ENCODE assay signal across 18 cellular contexts in genomic region chr3:177852408-177852807, GRCh38.
A peak's percentile ranks its signal among the peaks of the same experiment; 100 is the strongest.
DNase-seq lines count a peak whose midpoint lies in the region; ATAC-seq and TF ChIP-seq lines count a peak whose summit lies in the region.
"Had no signal": no experiment of that assay in that cellular context is flagged by ENCODE, and none has a peak within 500 bp of the region (broad histone marks: within the 10 kb centered on the region; RNA-seq: fewer than 3 reads in every experiment).

No MANE protein-coding gene starts in this region.

- peak; percentile 39 for DNase-seq in HT-29 (ENCODE audit: low spot score)
- no peak for DNase-seq in PC-9
- DNase-seq in hepatocyte (ENCODE audit: low spot score) = no peak
- peak; percentile 11 for DNase-seq in renal cortical epithelial cell (ENCODE audit: low read depth)
- no peak for DNase-seq in NCI-H2171 (lab: John Stamatoyannopoulos, UW)
- DNase-seq in left ventricle myocardium superior = no peak
- DNase-seq in SK-N-SH = no peak
- DNase-seq: AML-193, GDM1, GOT3, NCI-H1105, NCI-H1694 treated with DMSO at 0.1 percent for 48 hours, NCI-H2227 treated with DMSO at 0.1 percent for 48 hours, NCI-H510A treated with DMSO at 0.1 percent for 48 hours had no signal

- CTCF ChIA-PET in PC-9 (lab: Charles Lee) = no interaction called here
- CTCF ChIA-PET in SK-N-SH (lab: Yijun Ruan, JAX) = no interaction called here

- H2AFZ ChIP-seq in PC-9 (peak overlapping the region; percentile 13), hepatocyte (no peak overlapping the region), SK-N-SH (ENCODE audit: low read depth) (no peak overlapping the region)

- POLR2A ChIA-PET in PC-9 (lab: Charles Lee; ENCODE audit: unreplicated experiment) (no interaction called here), SK-N-SH (lab: Yijun Ruan, JAX) (no interaction called here)

- H3K4me2 ChIP-seq in PC-9 (no peak overlapping the region), hepatocyte (peak overlapping the region; percentile 4), SK-N-SH (no peak overlapping the region)

- H3K36me3 ChIP-seq in PC-9 (ENCODE audit: low read depth) = no peaks in the 10 kb centered on the region
- no peaks in the 10 kb centered on the region for H3K36me3 ChIP-seq in hepatocyte (replicated peaks; ENCODE audit: insufficient read depth, low read depth)
- no peaks in the 10 kb centered on the region for H3K36me3 ChIP-seq in SK-N-SH (replicated peaks in 1 of 2; ENCODE audit: control insufficient read depth in 1 of 2, insufficient read depth in 2 of 2, low read length in 1 of 2)

- ATAC-seq in left ventricle myocardium superior = no peak
- ATAC-seq: HCT116, Right ventricle myocardium inferior had no signal

- H3K4me1 ChIP-seq in PC-9 (replicated peaks; ENCODE audit: insufficient read depth) (peaks cover 11% of the 10 kb centered on the region; the same call in 1 of the 2 replicates), hepatocyte (ENCODE audit: insufficient read depth) (peaks cover 19% of the 10 kb centered on the region), SK-N-SH (ENCODE audit: control insufficient read depth in 1 of 2, insufficient read depth in 2 of 2, low read depth in 1 of 2, low read length in 1 of 2) (peaks cover 0 to 4% of the 10 kb centered on the region in 2 experiments; a peak in 2 of 4 replicates)

- no peak for TF ChIP-seq CTCF in PC-9 (conservative IDR thresholded peaks at IDR 0.05)
- TF ChIP-seq CTCF in hepatocyte (IDR thresholded peaks at IDR 0.05; ENCODE audit: poor library complexity) = no peak
- no peak for TF ChIP-seq CTCF in SK-N-SH (IDR thresholded peaks at IDR 0.05)

- BruUV-seq in PC-9 (replicated peaks; lab: Mats Ljungman, UMichigan) = no TSS peak

- H3K27me3 ChIP-seq in PC-9 (ENCODE audit: insufficient read depth, low read depth) (no peaks in the 10 kb centered on the region), hepatocyte (no peaks in the 10 kb centered on the region), SK-N-SH (ENCODE audit: insufficient read depth) (no peaks in the 10 kb centered on the region)

- H3K9me2 ChIP-seq in PC-9 (ENCODE audit: insufficient read depth) (peaks cover 5% of the 10 kb centered on the region; the same call in 1 of the 2 replicates), hepatocyte (replicated peaks; ENCODE audit: insufficient read depth) (no peaks in the 10 kb centered on the region), SK-N-SH (no peaks in the 10 kb centered on the region)

- H3K79me2 ChIP-seq in PC-9 (ENCODE audit: low read depth) = no peaks in the 10 kb centered on the region
- H3K79me2 ChIP-seq in hepatocyte = no peaks in the 10 kb centered on the region
- no peaks in the 10 kb centered on the region for H3K79me2 ChIP-seq in SK-N-SH (ENCODE audit: insufficient read depth)

- TF ChIP-seq EP300 in SK-N-SH (IDR thresholded peaks at IDR 0.05; ENCODE audit: borderline replicate concordance in 1 of 2, low read depth in 1 of 2, low read length in 1 of 2) = no peak

- H3K9ac ChIP-seq in SK-N-SH = no peak overlapping the region

- H4K20me1 ChIP-seq in PC-9 (ENCODE audit: insufficient read depth) = no peaks in the 10 kb centered on the region
- H4K20me1 ChIP-seq in hepatocyte (ENCODE audit: insufficient read depth, poor library complexity, severe bottlenecking) = no peaks in the 10 kb centered on the region
- no peaks in the 10 kb centered on the region for H4K20me1 ChIP-seq in SK-N-SH (ENCODE audit: insufficient read depth)

- H3F3A ChIP-seq in PC-9 (ENCODE audit: insufficient read depth, low read depth) (no peaks in the 10 kb centered on the region; the same call in 1 of the 2 replicates), SK-N-SH (replicated peaks; ENCODE audit: insufficient read depth) (no peaks in the 10 kb centered on the region)

- no peak for TF ChIP-seq RAD21 in SK-N-SH (IDR thresholded peaks at IDR 0.05; ENCODE audit: low read length)

- H3K9me3 ChIP-seq in PC-9 (ENCODE audit: insufficient read depth, low read depth) = peaks cover 4% of the 10 kb centered on the region; the same call in 1 of the 2 replicates
- no peaks in the 10 kb centered on the region for H3K9me3 ChIP-seq in hepatocyte (ENCODE audit: low read depth)
- no peaks in the 10 kb centered on the region for H3K9me3 ChIP-seq in SK-N-SH

- WGBS in hepatocyte (ENCODE audit: low lambda C conversion rate, missing lambda C conversion rate) = 12% methylated on average over 2 of the region's 2 CpGs
- WGBS in SK-N-SH (ENCODE audit: low lambda C conversion rate) = 82% methylated on average over 2 of the region's 2 CpGs

- H3K4me3 ChIP-seq in PC-9 = no peak overlapping the region
- H3K4me3 ChIP-seq in hepatocyte = no peak overlapping the region
- no peak overlapping the region for H3K4me3 ChIP-seq in SK-N-SH (ENCODE audit: low read depth in 2 of 2, low read length in 1 of 2)
- H3K4me3 ChIP-seq: SK-N-MC had no signal

- intact Hi-C loops in PC-9 (cut with micrococcal nuclease; ENCODE audit: unreplicated experiment) = no loop called here
- intact Hi-C loops in left ventricle myocardium superior (cut with micrococcal nuclease) = no loop called here

- no peak overlapping the region for H3K27ac ChIP-seq in PC-9
- peak overlapping the region; percentile 60 for H3K27ac ChIP-seq in hepatocyte
- H3K27ac ChIP-seq in SK-N-SH (ENCODE audit: low read depth in 2 of 2, low read length in 1 of 2) = no peak overlapping the region
- H3K27ac ChIP-seq: C4-2B, SK-N-MC had no signal

TF ChIP-seq in SK-N-SH, 30 proteins besides CTCF, POLR2A, EP300 and RAD21:
- TF ChIP-seq GATA2 (CRISPR knock-in tag; IDR thresholded peaks at IDR 0.05) (no peak), RXRA (IDR thresholded peaks at IDR 0.05; ENCODE audit: borderline replicate concordance, low read depth) (no peak), TEAD4 (IDR thresholded peaks at IDR 0.05; ENCODE audit: borderline replicate concordance, insufficient read depth) (no peak), IRF3 (IDR thresholded peaks at IDR 0.05; ENCODE audit: low read depth, low read length) (no peak), YY1 (IDR thresholded peaks at IDR 0.05; ENCODE audit: low read depth) (no peak), JUND (IDR thresholded peaks at IDR 0.05) (no peak), ELF1 (IDR thresholded peaks at IDR 0.05) (no peak), PBX3 (IDR thresholded peaks at IDR 0.05) (no peak), USF2 (IDR thresholded peaks at IDR 0.05; ENCODE audit: borderline replicate concordance, low read depth, low read length) (no peak), POLR2AphosphoS5 (IDR thresholded peaks at IDR 0.05; ENCODE audit: low read depth, low read length) (no peak), NFIC (IDR thresholded peaks at IDR 0.05; ENCODE audit: borderline replicate concordance) (no peak), SIN3A (IDR thresholded peaks at IDR 0.05; ENCODE audit: borderline replicate concordance, low read depth, low read length) (no peak), RFX5 (IDR thresholded peaks at IDR 0.05; ENCODE audit: low read length) (no peak)

Comparison
In these comparisons a context has a peak if more than half of its experiments do, and no peak if none do; other contexts are left out.
1. DNase-seq: peak in HT-29 (single experiment) and renal cortical epithelial cell (single experiment); none in PC-9 (0 of 2), hepatocyte (single experiment), NCI-H2171 (single experiment), left ventricle myocardium superior (single experiment) and SK-N-SH (single experiment).